ENCODE assay signal across 11 cellular contexts in genomic region chr9:34987160-34988040, GRCh38. TPM values are rescaled to one million over a fixed set of nuclear protein-coding genes. Genes with fewer than 3 reads are reported as not detected.
DNase-seq lines count a peak whose midpoint lies in the region; ATAC-seq, FAIRE-seq and TF ChIP-seq lines count a peak whose summit lies in the region.
"Had no signal": no experiment of that assay in that cellular context is flagged by ENCODE, and none has a peak within 500 bp of the region (broad histone marks: within the 10 kb centered on the region; RNA-seq: fewer than 3 reads in every experiment).

No MANE protein-coding gene starts in this region.

- FAIRE-seq in keratinocyte (lab: Jason Lieb, UNC), result no peak

- no peak overlapping the region for H2AFZ ChIP-seq in keratinocyte (ENCODE audit: control insufficient read depth, low read length)

- no peak overlapping the region for H3K27ac Mint-ChIP-seq in activated T-cell treated with anti-CD3 and anti-CD28 coated beads, Interleukin-2, amount 50 U/mL, for 72 hours

- TF ChIP-seq CTCF in keratinocyte (optimal IDR thresholded peaks at IDR 0.05 in 1 of 3, IDR thresholded peaks at IDR 0.05 in 1 of 3, conservative IDR thresholded peaks at IDR 0.05 in 1 of 3; ENCODE audit: extremely low read depth in 1 of 3, insufficient read depth in 2 of 3, low read length in 3 of 3), result no peak

- no peaks in the 10 kb centered on the region for H3K27me3 Mint-ChIP-seq in activated T-cell treated with anti-CD3 and anti-CD28 coated beads, Interleukin-2, amount 50 U/mL, for 72 hours (ENCODE audit: low read depth)

- peak overlapping the region; percentile 55; the same call in 1 of the 2 replicates for H3K4me2 ChIP-seq in BLaER1
- peak overlapping the region; percentile 11 for H3K4me2 ChIP-seq in keratinocyte (ENCODE audit: control insufficient read depth, extremely low read depth, insufficient read depth, low read depth, low read length)

- peaks cover 53% of the 10 kb centered on the region for H3K4me1 ChIP-seq in BLaER1
- peaks cover 43% of the 10 kb centered on the region for H3K4me1 ChIP-seq in keratinocyte (ENCODE audit: control insufficient read depth, extremely low read depth, insufficient read depth, low read length)

- peaks cover 3% of the 10 kb centered on the region for H3K9me1 ChIP-seq in keratinocyte (ENCODE audit: control insufficient read depth, extremely low read depth, insufficient read depth, low read length)

- H4K20me1 ChIP-seq in BLaER1 (no peaks in the 10 kb centered on the region), keratinocyte (ENCODE audit: control insufficient read depth, extremely low read depth, insufficient read depth, low read length) (no peaks in the 10 kb centered on the region)

- DNase-seq in DMS153 (lab: John Stamatoyannopoulos, UW) (peak; percentile 78), keratinocyte (ENCODE audit: low read depth, low spot score) (no peak), RKO (ENCODE audit: low spot score) (no peak), amniotic stem cell (lab: John Stamatoyannopoulos, UW) (no peak), NAMALWA (ENCODE audit: low spot score) (no peak)
- DNase-seq in activated T-cell treated with anti-CD3 and anti-CD28 coated beads, Interleukin-2, amount 50 U/mL, for 72 hours, result peak in 1 of 2 donors; percentile 20
- DNase-seq: NK-92 treated with Interleukin-12 subunit alpha and Interleukin-12 subunit beta, amount 100 ng/mL, for 24 hours had no signal

- H3K27ac ChIP-seq in BLaER1, result no peak overlapping the region
- peak overlapping the region; percentile 2 for H3K27ac ChIP-seq in keratinocyte (ENCODE audit: control insufficient read depth, insufficient read depth, low read length)
- H3K27ac ChIP-seq: left lung had no signal

- H3K36me3 ChIP-seq in BLaER1 (no peaks in the 10 kb centered on the region), keratinocyte (ENCODE audit: control insufficient read depth in 2 of 2, extremely low read depth in 1 of 2, insufficient read depth in 2 of 2, low read length in 2 of 2) (no peaks in the 10 kb centered on the region)
- H3K36me3 ChIP-seq: left lung had no signal

- ATAC-seq in activated T-cell treated with anti-CD3 and anti-CD28 coated beads, Interleukin-2, amount 50 U/mL, for 72 hours (replicated peaks in 1 of 2), result no peak
- ATAC-seq in GM21367 (IDR thresholded peaks at IDR 0.05; ENCODE audit: unreplicated experiment), result no peak
- ATAC-seq: left lung had no signal

- H3K4me3 ChIP-seq in BLaER1, result no peak overlapping the region
- no peak overlapping the region for H3K4me3 ChIP-seq in keratinocyte (ENCODE audit: control insufficient read depth in 2 of 3, extremely low read depth in 1 of 3, insufficient read depth in 2 of 3, low read depth in 1 of 3, low read length in 3 of 3)

- no peaks in the 10 kb centered on the region for H3K9me3 Mint-ChIP-seq in activated T-cell treated with anti-CD3 and anti-CD28 coated beads, Interleukin-2, amount 50 U/mL, for 72 hours

- dilution Hi-C loops in keratinocyte (cut with MboI; ENCODE audit: extremely low pct_ligation_motif_present, low sequenced_read_pairs), result no loop called here

- no peak overlapping the region for H3K9ac ChIP-seq in BLaER1
- no peak overlapping the region for H3K9ac ChIP-seq in keratinocyte (ENCODE audit: control insufficient read depth, extremely low read depth, insufficient read depth, low read length)

- H3K4me1 Mint-ChIP-seq in activated T-cell treated with anti-CD3 and anti-CD28 coated beads, Interleukin-2, amount 50 U/mL, for 72 hours (ENCODE audit: low read depth), result peaks cover 93% of the 10 kb centered on the region

- H3K36me3 Mint-ChIP-seq in activated T-cell treated with anti-CD3 and anti-CD28 coated beads, Interleukin-2, amount 50 U/mL, for 72 hours (ENCODE audit: insufficient read depth in 2 of 2), result peaks cover 0 to 1% of the 10 kb centered on the region in 2 donors

- no peaks in the 10 kb centered on the region for H3K9me3 ChIP-seq in BLaER1
- H3K9me3 ChIP-seq in keratinocyte (ENCODE audit: control insufficient read depth, low read depth, low read length), result no peaks in the 10 kb centered on the region
- H3K9me3 ChIP-seq: left lung had no signal

- peak overlapping the region; percentile 39 to 81 for H3K4me3 Mint-ChIP-seq in activated T-cell treated with anti-CD3 and anti-CD28 coated beads, Interleukin-2, amount 50 U/mL, for 72 hours

- H3K79me2 ChIP-seq in keratinocyte (ENCODE audit: control insufficient read depth, insufficient read depth, low read length), result no peaks in the 10 kb centered on the region

- no peaks in the 10 kb centered on the region for H3K27me3 ChIP-seq in BLaER1
- H3K27me3 ChIP-seq in keratinocyte (ENCODE audit: control insufficient read depth, extremely low read depth, insufficient read depth, low read length), result no peaks in the 10 kb centered on the region

RNA-seq across cellular contexts. Expression of gene DNAJB5, which starts 2.1 kb away (rescaled TPM):
- total RNA-seq in activated T-cell treated with anti-CD3 and anti-CD28 coated beads, Interleukin-2, amount 50 U/mL, for 72 hours, result 10 to 100 TPM in 1 of 2 donors, 1 to 10 TPM in 1; 9.9 to 10.6 TPM
- 2.4 to 3.9 TPM (median 2.7 TPM) in 3 replicates for polyA plus RNA-seq in keratinocyte
- 1.5 TPM for polyA plus RNA-seq in keratinocyte (2011; ENCODE audit: low read depth)
- 3.3 and 4.1 TPM in 2 replicates for polyA plus RNA-seq in keratinocyte (2011; cell fraction: cytosol; rRNA removed)
- polyA plus RNA-seq in keratinocyte (2011; cell fraction: nucleus; rRNA removed), result 3.0 and 5.0 TPM in 2 replicates
- polyA plus RNA-seq in keratinocyte (2012; ENCODE audit: low replicate concordance), result 4.5 and 4.8 TPM in 2 replicates
- polyA minus RNA-seq in keratinocyte, result 1.6 to 3.9 TPM (median 2.8 TPM) in 3 replicates
- 1.9 TPM for polyA minus RNA-seq in keratinocyte (2011; cell fraction: cytosol; rRNA and poly(A)+ RNA removed)
- polyA minus RNA-seq in keratinocyte (2011; cell fraction: nucleus; rRNA and poly(A)+ RNA removed), result 1.4 and 1.9 TPM in 2 replicates

RNA-seq across cellular contexts. Expression of gene PHF24, which starts 29.3 kb away (rescaled TPM):
- 1 to 10 TPM in 1 of 2 donors, under 1 TPM in 1; 1.00 to 1.1 TPM for total RNA-seq in activated T-cell treated with anti-CD3 and anti-CD28 coated beads, Interleukin-2, amount 50 U/mL, for 72 hours
- 0.04 to 0.09 TPM (median 0.04 TPM) in 3 replicates for polyA plus RNA-seq in keratinocyte
- polyA plus RNA-seq in keratinocyte (2011; ENCODE audit: low read depth), result 1.2 TPM
- polyA plus RNA-seq in keratinocyte (2011; cell fraction: cytosol; rRNA removed), result 0.05 and 0.10 TPM in 2 replicates
- polyA plus RNA-seq in keratinocyte (2011; cell fraction: nucleus; rRNA removed), result 0.11 and 0.15 TPM in 2 replicates
- polyA plus RNA-seq in keratinocyte (2012; ENCODE audit: low replicate concordance), result 0.44 TPM in 1 of 2 replicates, not detected in the other
- 0.10 to 0.30 TPM (median 0.26 TPM) in 3 replicates for polyA minus RNA-seq in keratinocyte
- polyA minus RNA-seq in keratinocyte (2011; cell fraction: cytosol; rRNA and poly(A)+ RNA removed), result not detected
- 0.11 TPM in 1 of 2 replicates, not detected in the other for polyA minus RNA-seq in keratinocyte (2011; cell fraction: nucleus; rRNA and poly(A)+ RNA removed)
- polyA plus RNA-seq: aorta had no signal
